ENCODE assay signal across 1 cellular context in the genomic region with DNA sequence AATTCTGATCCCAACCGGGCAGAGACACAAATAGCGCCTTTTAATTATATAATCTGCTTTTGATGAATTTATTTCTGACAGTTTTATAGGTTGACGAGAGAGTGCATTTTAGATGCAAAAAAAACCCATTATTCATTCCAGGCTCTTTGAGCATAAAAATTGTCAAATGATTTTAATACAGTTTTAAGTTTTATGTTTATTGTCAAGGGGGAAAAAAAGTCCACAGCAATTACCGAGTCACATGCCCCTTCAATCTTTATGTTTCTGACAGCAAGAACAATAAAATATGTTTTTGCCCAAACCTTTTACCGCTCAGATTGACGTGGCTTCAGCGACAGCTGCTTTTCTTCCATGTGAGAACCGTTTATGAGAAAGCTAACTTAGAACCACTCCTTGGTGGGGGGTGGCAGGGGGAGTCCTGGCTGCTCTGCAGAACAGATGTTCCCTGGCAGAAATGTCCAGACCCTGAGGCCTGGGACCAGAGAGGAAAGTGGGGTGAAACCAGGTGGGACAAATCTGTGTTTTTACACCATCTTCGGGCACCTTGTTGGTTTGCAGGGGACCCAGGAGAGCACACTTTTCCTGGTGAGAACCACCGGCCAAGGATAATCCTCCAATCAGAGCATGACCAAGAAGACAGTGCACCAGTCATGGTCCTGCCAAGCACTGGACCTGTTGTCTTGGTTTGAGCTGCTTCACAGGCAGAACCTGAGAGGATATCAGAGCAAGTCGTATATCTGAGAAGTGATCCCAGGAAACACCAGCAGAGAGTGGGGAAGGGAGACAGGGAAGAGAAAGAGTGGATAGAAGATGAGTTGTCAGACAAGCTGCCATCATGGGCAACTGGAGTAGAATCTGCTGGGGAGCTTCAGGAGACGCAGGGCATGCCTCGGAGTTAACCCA.
TF ChIP-seq lines count a peak whose summit lies in the region.

No MANE protein-coding gene starts in this region.

TF ChIP-seq in SK-N-SH, 30 proteins besides CTCF, POLR2A, EP300 and RAD21 (continued from another document):
- no peak for TF ChIP-seq PBX3 (IDR thresholded peaks at IDR 0.05)
- no peak for TF ChIP-seq REST (IDR thresholded peaks at IDR 0.05; ENCODE audit: low read depth, low read length)
- TF ChIP-seq, protein P1, sequence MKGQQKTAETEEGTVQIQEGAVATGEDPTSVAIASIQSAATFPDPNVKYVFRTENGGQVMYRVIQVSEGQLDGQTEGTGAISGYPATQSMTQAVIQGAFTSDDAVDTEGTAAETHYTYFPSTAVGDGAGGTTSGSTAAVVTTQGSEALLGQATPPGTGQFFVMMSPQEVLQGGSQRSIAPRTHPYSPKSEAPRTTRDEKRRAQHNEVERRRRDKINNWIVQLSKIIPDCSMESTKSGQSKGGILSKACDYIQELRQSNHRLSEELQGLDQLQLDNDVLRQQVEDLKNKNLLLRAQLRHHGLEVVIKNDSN (IDR thresholded peaks at IDR 0.05; ENCODE audit: borderline replicate concordance, low read depth): no peak
- no peak for TF ChIP-seq GATA2 (CRISPR knock-in tag; IDR thresholded peaks at IDR 0.05)
- TF ChIP-seq TAF1 (IDR thresholded peaks at IDR 0.05; ENCODE audit: borderline replicate concordance, low read depth, low read length): no peak
- TF ChIP-seq ELF1 (IDR thresholded peaks at IDR 0.05): no peak
- TF ChIP-seq YY1 (IDR thresholded peaks at IDR 0.05; ENCODE audit: low read depth): no peak
- TF ChIP-seq NRF1 (IDR thresholded peaks at IDR 0.05; ENCODE audit: low read depth, low read length): no peak
- TF ChIP-seq MEF2A (IDR thresholded peaks at IDR 0.05; ENCODE audit: borderline replicate concordance, low read depth): no peak
- TF ChIP-seq IRF3 (IDR thresholded peaks at IDR 0.05; ENCODE audit: low read depth, low read length): no peak
- TF ChIP-seq FOXJ3 (CRISPR knock-in tag; IDR thresholded peaks at IDR 0.05): no peak
- no peak for TF ChIP-seq MXI1 (IDR thresholded peaks at IDR 0.05; ENCODE audit: low read depth, low read length)
- TF ChIP-seq JUND (IDR thresholded peaks at IDR 0.05): no peak
- TF ChIP-seq, protein P2, sequence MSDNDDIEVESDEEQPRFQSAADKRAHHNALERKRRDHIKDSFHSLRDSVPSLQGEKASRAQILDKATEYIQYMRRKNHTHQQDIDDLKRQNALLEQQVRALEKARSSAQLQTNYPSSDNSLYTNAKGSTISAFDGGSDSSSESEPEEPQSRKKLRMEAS (IDR thresholded peaks at IDR 0.05; ENCODE audit: low read depth): no peak
- no peak for TF ChIP-seq FOSL2 (IDR thresholded peaks at IDR 0.05; ENCODE audit: borderline replicate concordance, low read depth)
